21 cellular contexts compared by ENCODE assay signal in the genomic region with DNA sequence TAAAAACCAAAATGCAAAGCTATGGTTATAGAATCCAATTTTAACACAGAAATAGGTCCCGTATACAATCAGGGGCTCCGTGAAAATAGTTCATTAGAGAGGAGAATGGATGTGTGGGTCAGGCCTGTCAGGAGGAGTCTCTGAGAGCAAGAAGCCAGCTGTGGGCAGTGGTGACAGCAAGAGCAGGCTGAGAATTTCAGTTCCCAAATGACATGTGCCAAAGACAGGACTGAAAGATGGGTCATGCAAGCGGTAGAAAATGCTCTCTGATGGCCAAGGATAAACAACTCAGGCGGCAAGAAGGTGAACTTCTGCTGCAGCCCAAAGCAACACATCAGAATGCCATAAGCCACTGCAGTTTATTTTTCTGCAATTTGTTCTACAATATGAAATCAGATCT.
A peak's percentile ranks its signal among the peaks of the same experiment; 100 is the strongest.
DNase-seq lines count a peak whose midpoint lies in the region; ATAC-seq and TF ChIP-seq lines count a peak whose summit lies in the region.
"Had no signal": no experiment of that assay in that cellular context is flagged by ENCODE, and none has a peak within 500 bp of the region (broad histone marks: within the 10 kb centered on the region; RNA-seq: fewer than 3 reads in every experiment).

No MANE protein-coding gene starts in this region.

- no peaks in the 10 kb centered on the region for H3K27me3 ChIP-seq in KMS-11 (ENCODE audit: insufficient read depth, low read depth)
- no peaks in the 10 kb centered on the region for H3K27me3 ChIP-seq in CD8-positive, alpha-beta T cell (ENCODE audit: insufficient read depth, low read length)
- H3K27me3 ChIP-seq in H7 (ENCODE audit: control insufficient read depth, insufficient read depth, low read length) = no peaks in the 10 kb centered on the region
- H3K27me3 ChIP-seq: foreskin keratinocyte, neutrophil had no signal

- peaks cover 6% of the 10 kb centered on the region for H3K36me3 Mint-ChIP-seq in natural killer cell treated with Interleukin-12 subunit alpha and Interleukin-12 subunit beta and Interleukin-15 and Interleukin-18, amount 100 ng/mL, for 72 hours
- H3K36me3 Mint-ChIP-seq in CD8-positive, alpha-beta T cell = peaks cover 28% of the 10 kb centered on the region

- intact Hi-C loops in left ventricle myocardium superior (cut with micrococcal nuclease) = no loop called here
- intact Hi-C loops in CD8-positive, alpha-beta T cell (cut with DNase I, micrococcal nuclease) = no loop called here

- H4K20me1 ChIP-seq in KMS-11 (ENCODE audit: insufficient read depth) = no peaks in the 10 kb centered on the region

- peaks cover 23% of the 10 kb centered on the region for H3K4me1 ChIP-seq in KMS-11 (ENCODE audit: low read depth, poor library complexity, severe bottlenecking)
- no peaks in the 10 kb centered on the region for H3K4me1 ChIP-seq in CD8-positive, alpha-beta T cell (ENCODE audit: insufficient read depth, low read length)
- H3K4me1 ChIP-seq: foreskin keratinocyte had no signal

- peak overlapping the region; percentile 80 for H3K4me3 ChIP-seq in KMS-11 (IDR thresholded peaks at IDR 0.05; ENCODE audit: insufficient read depth, low read depth, low read length)
- no peak overlapping the region for H3K4me3 ChIP-seq in CD8-positive, alpha-beta T cell (ENCODE audit: low read depth, low read length)
- no peak overlapping the region for H3K4me3 ChIP-seq in H7 (ENCODE audit: insufficient read depth, low read depth, low read length)

- H3K27me3 Mint-ChIP-seq in natural killer cell treated with Interleukin-12 subunit alpha and Interleukin-12 subunit beta and Interleukin-15 and Interleukin-18, amount 100 ng/mL, for 72 hours = peaks cover 0 to 10% of the 10 kb centered on the region in 2 donors
- no peaks in the 10 kb centered on the region for H3K27me3 Mint-ChIP-seq in CD8-positive, alpha-beta T cell (ENCODE audit: low read depth)

- H3K9me3 ChIP-seq in CD8-positive, alpha-beta T cell (ENCODE audit: low read length) = no peaks in the 10 kb centered on the region
- H3K9me3 ChIP-seq: neutrophil had no signal

- CTCF ChIA-PET in CD8-positive, alpha-beta T cell (lab: Charles Lee) = no interaction called here

- ATAC-seq in GM18498 (IDR thresholded peaks at IDR 0.05; ENCODE audit: unreplicated experiment) (peak; percentile 95), GM19468 (IDR thresholded peaks at IDR 0.05; ENCODE audit: extremely low read depth, unreplicated experiment) (peak; percentile 35), HG02678 (IDR thresholded peaks at IDR 0.05; ENCODE audit: unreplicated experiment) (peak; percentile 99), left ventricle myocardium superior (no peak)
- no peak for ATAC-seq in natural killer cell treated with Interleukin-12 subunit alpha and Interleukin-12 subunit beta and Interleukin-15 and Interleukin-18, amount 100 ng/mL, for 72 hours
- ATAC-seq in CD8-positive, alpha-beta T cell = no peak
- ATAC-seq: foreskin keratinocyte, Right ventricle myocardium inferior, sciatic nerve had no signal

- peak overlapping the region; percentile 10; the same call in 1 of the 2 replicates for H3K27ac ChIP-seq in KMS-11
- H3K27ac ChIP-seq in CD8-positive, alpha-beta T cell (ENCODE audit: low read depth, low read length) = no peak overlapping the region
- H3K27ac ChIP-seq: foreskin keratinocyte, neutrophil had no signal

- POLR2A ChIA-PET in CD8-positive, alpha-beta T cell (lab: Charles Lee) = no interaction called here

- TF ChIP-seq CTCF in KMS-11 (conservative IDR thresholded peaks at IDR 0.05; ENCODE audit: low read depth, low read length) = no peak
- TF ChIP-seq CTCF in CD8-positive, alpha-beta T cell (IDR thresholded peaks at IDR 0.05) = no peak

- H3K9me3 Mint-ChIP-seq in natural killer cell treated with Interleukin-12 subunit alpha and Interleukin-12 subunit beta and Interleukin-15 and Interleukin-18, amount 100 ng/mL, for 72 hours = peaks cover 5% of the 10 kb centered on the region
- no peaks in the 10 kb centered on the region for H3K9me3 Mint-ChIP-seq in CD8-positive, alpha-beta T cell

- H3K4me3 Mint-ChIP-seq in natural killer cell treated with Interleukin-12 subunit alpha and Interleukin-12 subunit beta and Interleukin-15 and Interleukin-18, amount 100 ng/mL, for 72 hours = no peak overlapping the region
- no peak overlapping the region for H3K4me3 Mint-ChIP-seq in CD8-positive, alpha-beta T cell
- H3K4me3 Mint-ChIP-seq: CD4-positive, alpha-beta memory T cell had no signal

- peak overlapping the region; percentile 11 for H2AFZ ChIP-seq in KMS-11 (ENCODE audit: low read depth)

- DNase-seq in natural killer cell treated with Interleukin-12 subunit alpha and Interleukin-12 subunit beta and Interleukin-15 and Interleukin-18, amount 100 ng/mL, for 72 hours (ENCODE audit: low spot score) = no peak
- DNase-seq in left ventricle myocardium superior = no peak
- no peak for DNase-seq in CD8-positive, alpha-beta T cell
- DNase-seq in H7 = no peak
- DNase-seq: activated CD4-positive, alpha-beta T cell treated with anti-CD3 and anti-CD28 coated beads for 4 hours; activated CD8-positive, alpha-beta memory T cell treated with anti-CD3 and anti-CD28 coated beads, Interleukin-2, amount 50 U/mL, for 48 hours; CD4-positive, alpha-beta memory T cell; foreskin keratinocyte; HCEC 1CT; Kasumi-1; midbrain; NCI-H1436 treated with DMSO at 0.1 percent for 48 hours; NCI-H226; stimulated activated CD4-positive, alpha-beta T cell treated with anti-CD3 and anti-CD28 coated beads, Interleukin-1b, Interleukin-23, amount 100 ng/mL, for 48 hours had no signal

- H3K36me3 ChIP-seq in KMS-11 (ENCODE audit: insufficient read depth) (no peaks in the 10 kb centered on the region), H7 (replicated peaks; ENCODE audit: control insufficient read depth, insufficient read depth, low read length) (no peaks in the 10 kb centered on the region; the same call in 1 of the 2 replicates)
- no peaks in the 10 kb centered on the region for H3K36me3 ChIP-seq in CD8-positive, alpha-beta T cell (ENCODE audit: insufficient read depth, low read length)
- H3K36me3 ChIP-seq: neutrophil had no signal

- H3K79me2 ChIP-seq in KMS-11 (ENCODE audit: insufficient read depth, low read depth) = no peaks in the 10 kb centered on the region

- H3K4me1 Mint-ChIP-seq in natural killer cell treated with Interleukin-12 subunit alpha and Interleukin-12 subunit beta and Interleukin-15 and Interleukin-18, amount 100 ng/mL, for 72 hours (ENCODE audit: low read depth in 2 of 2) = no peaks in the 10 kb centered on the region
- H3K4me1 Mint-ChIP-seq in CD8-positive, alpha-beta T cell (ENCODE audit: low read depth) = peaks cover 4% of the 10 kb centered on the region

- H3K4me2 ChIP-seq in KMS-11 = peak overlapping the region; percentile 39

- H3K9ac ChIP-seq in KMS-11 = no peak overlapping the region

- no peak overlapping the region for H3K27ac Mint-ChIP-seq in natural killer cell treated with Interleukin-12 subunit alpha and Interleukin-12 subunit beta and Interleukin-15 and Interleukin-18, amount 100 ng/mL, for 72 hours
- no peak overlapping the region for H3K27ac Mint-ChIP-seq in CD8-positive, alpha-beta T cell
- H3K27ac Mint-ChIP-seq: CD4-positive, alpha-beta memory T cell had no signal

Comparison
In these comparisons a context has a peak if more than half of its experiments do, and no peak if none do; other contexts are left out.
1. ATAC-seq: peak in GM18498 (single experiment), GM19468 (single experiment) and HG02678 (single experiment); none in natural killer cell treated with Interleukin-12 subunit alpha and Interleukin-12 subunit beta and Interleukin-15 and Interleukin-18, amount 100 ng/mL, for 72 hours (0 of 2), left ventricle myocardium superior (single experiment) and CD8-positive, alpha-beta T cell (single experiment).